In genomic region chr2:32436150-32436549, GRCh38 we compare ENCODE assay signal across 28 cellular contexts.
DNase-seq lines count a peak whose midpoint lies in the region; ATAC-seq and TF ChIP-seq lines count a peak whose summit lies in the region.
"Had no signal": no experiment of that assay in that cellular context is flagged by ENCODE, and none has a peak within 500 bp of the region (broad histone marks: within the 10 kb centered on the region; RNA-seq: fewer than 3 reads in every experiment).

No MANE protein-coding gene starts in this region.

- 75 to 93% methylated on average over 5 to 6 of the region's 6 CpGs for WGBS in gastroesophageal sphincter (ENCODE audit: low coverage in 1 of 2), 2 donors

- H3K4me3 ChIP-seq in CD4-positive, CD25-positive, alpha-beta regulatory T cell (ENCODE audit: low read depth, low read length): no peak overlapping the region
- H3K4me3 ChIP-seq in HEK293 (ENCODE audit: low read depth, low read length) (no peak overlapping the region), astrocyte of the spinal cord (ENCODE audit: low read depth, low read length) (no peak overlapping the region), foreskin fibroblast (ENCODE audit: low read depth in 1 of 2, low read length in 2 of 2) (no peak overlapping the region), gastroesophageal sphincter (no peak overlapping the region)
- H3K4me3 ChIP-seq: breast epithelium, colonic mucosa, neural progenitor cell had no signal

- no peak overlapping the region for H3K4me3 Mint-ChIP-seq in CD4-positive, CD25-positive, alpha-beta regulatory T cell
- H3K4me3 Mint-ChIP-seq: activated T-helper 17 cell treated with anti-CD3 and anti-CD28 coated beads, Interleukin-2, amount 50 U/mL, for 72 hours; effector memory CD8-positive, alpha-beta T cell; immature natural killer cell; neural progenitor cell had no signal

- H3K9me3 Mint-ChIP-seq in CD4-positive, CD25-positive, alpha-beta regulatory T cell: peaks cover 0 to 1% (median 0%) of the 10 kb centered on the region in 7 donors
- H3K9me3 Mint-ChIP-seq: activated T-helper 17 cell treated with anti-CD3 and anti-CD28 coated beads, Interleukin-2, amount 50 U/mL, for 72 hours; effector memory CD8-positive, alpha-beta T cell; immature natural killer cell; neural progenitor cell had no signal

- H3K36me3 ChIP-seq in CD4-positive, CD25-positive, alpha-beta regulatory T cell (ENCODE audit: control insufficient read depth, insufficient read depth, low read length): peaks cover 73% of the 10 kb centered on the region
- H3K36me3 ChIP-seq in HEK293 (ENCODE audit: control insufficient read depth in 2 of 2, insufficient read depth in 1 of 2, low read length in 2 of 2) (peaks cover 20 to 50% of the 10 kb centered on the region in 2 experiments), gastroesophageal sphincter (peaks cover 0 to 81% of the 10 kb centered on the region in 2 donors)
- H3K36me3 ChIP-seq: breast epithelium had no signal

- H3K27ac Mint-ChIP-seq in CD4-positive, CD25-positive, alpha-beta regulatory T cell: no peak overlapping the region
- H3K27ac Mint-ChIP-seq: activated T-helper 17 cell treated with anti-CD3 and anti-CD28 coated beads, Interleukin-2, amount 50 U/mL, for 72 hours; effector memory CD8-positive, alpha-beta T cell; immature natural killer cell; neural progenitor cell had no signal

- H3K36me3 Mint-ChIP-seq in CD4-positive, CD25-positive, alpha-beta regulatory T cell: peaks cover 47% of the 10 kb centered on the region

- no peak for ATAC-seq in CD4-positive, CD25-positive, alpha-beta regulatory T cell (ENCODE audit: low read depth in 2 of 2)
- ATAC-seq in gastroesophageal sphincter (no peak), HG03159 (IDR thresholded peaks at IDR 0.05; ENCODE audit: unreplicated experiment) (no peak), GM21619 (IDR thresholded peaks at IDR 0.05; ENCODE audit: unreplicated experiment) (no peak)
- ATAC-seq: activated T-helper 17 cell treated with anti-CD3 and anti-CD28 coated beads, Interleukin-2, amount 50 U/mL, for 72 hours; effector memory CD8-positive, alpha-beta T cell; left lobe of liver; sciatic nerve had no signal

- in situ Hi-C loops in astrocyte of the spinal cord (cut with HindIII; ENCODE audit: low sequenced_read_pairs): no loop called here

- TF ChIP-seq CTCF in HEK293 (tag by site-specific recombination; IDR thresholded peaks at IDR 0.05) (no peak), astrocyte of the spinal cord (IDR thresholded peaks at IDR 0.05; ENCODE audit: low read depth, low read length) (no peak), foreskin fibroblast (IDR thresholded peaks at IDR 0.05; ENCODE audit: low read depth, low read length) (no peak), gastroesophageal sphincter (IDR thresholded peaks at IDR 0.05) (no peak)

- DNase-seq in CD4-positive, CD25-positive, alpha-beta regulatory T cell: no peak
- DNase-seq in astrocyte of the spinal cord (ENCODE audit: low read depth, low spot score): peak; percentile 47
- peak; percentile 17 to 27 for DNase-seq in foreskin fibroblast
- no peak for DNase-seq in NCI-H1092 treated with DMSO at 0.1 percent for 48 hours (lab: John Stamatoyannopoulos, UW)
- DNase-seq: activated CD4-positive, alpha-beta T cell treated with anti-CD3 and anti-CD28 coated beads, Interleukin-2, amount 50 U/mL, for 1 hour; activated CD8-positive, alpha-beta memory T cell treated with anti-CD3 and anti-CD28 coated beads, Interleukin-2, amount 50 U/mL, for 4 hours; activated naive CD4-positive, alpha-beta T cell treated with anti-CD3 and anti-CD28 coated beads, Interleukin-2, amount 50 U/mL, for 16 hours; amniotic stem cell; C1 segment of cervical spinal cord; colonic mucosa; DND-41; effector memory CD8-positive, alpha-beta T cell; hypothalamus; immature natural killer cell; mesendoderm; NCI-H1436 treated with DMSO at 0.1 percent for 48 hours; NCI-H2107; stimulated activated CD4-positive, alpha-beta T cell treated with anti-CD3 and anti-CD28 coated beads, Interleukin-15, amount 100 ng/mL, for 24 hours; stimulated activated naive CD4-positive, alpha-beta T cell had no signal

- TF ChIP-seq EP300 in gastroesophageal sphincter (IDR thresholded peaks at IDR 0.05): no peak

- peaks cover 10 to 24% (median 17%) of the 10 kb centered on the region in 4 donors for H3K4me1 Mint-ChIP-seq in CD4-positive, CD25-positive, alpha-beta regulatory T cell
- H3K4me1 Mint-ChIP-seq: neural progenitor cell had no signal

- CTCF ChIA-PET in HEK293 (lab: Yijun Ruan, JAX): interaction anchor here (0.6 kb wide), 2 partner anchors 116 to 913 kb away, joined by 3 to 4 read pairs; no protein-coding TSS in a partner anchor

- POLR2A ChIA-PET in HEK293 (lab: Yijun Ruan, JAX): no interaction called here

- no peaks in the 10 kb centered on the region for H3K4me1 ChIP-seq in CD4-positive, CD25-positive, alpha-beta regulatory T cell (ENCODE audit: control insufficient read depth, insufficient read depth, low read length, poor library complexity, severe bottlenecking)
- H3K4me1 ChIP-seq in HEK293 (ENCODE audit: control insufficient read depth, insufficient read depth, low read length) (peaks cover 2% of the 10 kb centered on the region; the same call in 1 of the 2 replicates), gastroesophageal sphincter (no peaks in the 10 kb centered on the region)
- H3K4me1 ChIP-seq: breast epithelium, colonic mucosa, neural progenitor cell had no signal

- peak overlapping the region; percentile 14 for H3K27ac ChIP-seq in CD4-positive, CD25-positive, alpha-beta regulatory T cell (ENCODE audit: insufficient read depth, low read length, poor library complexity, severe bottlenecking)
- H3K27ac ChIP-seq in HEK293 (ENCODE audit: extremely low read depth, low read depth, low read length) (no peak overlapping the region), gastroesophageal sphincter (no peak overlapping the region)
- H3K27ac ChIP-seq: breast epithelium, colonic mucosa, neural progenitor cell had no signal

- H3K9me3 ChIP-seq in CD4-positive, CD25-positive, alpha-beta regulatory T cell (ENCODE audit: control insufficient read depth in 2 of 2, low read length in 2 of 2): no peaks in the 10 kb centered on the region
- H3K9me3 ChIP-seq in HEK293 (ENCODE audit: control insufficient read depth, insufficient read depth, low read depth, low read length) (no peaks in the 10 kb centered on the region), gastroesophageal sphincter (no peaks in the 10 kb centered on the region)
- H3K9me3 ChIP-seq: breast epithelium, colonic mucosa had no signal

- no peaks in the 10 kb centered on the region for H3K27me3 Mint-ChIP-seq in CD4-positive, CD25-positive, alpha-beta regulatory T cell
- H3K27me3 Mint-ChIP-seq: activated T-helper 17 cell treated with anti-CD3 and anti-CD28 coated beads, Interleukin-2, amount 50 U/mL, for 72 hours; effector memory CD8-positive, alpha-beta T cell had no signal

- no peak for TF ChIP-seq POLR2A in gastroesophageal sphincter (IDR thresholded peaks at IDR 0.05)

- no peaks in the 10 kb centered on the region for H3K27me3 ChIP-seq in CD4-positive, CD25-positive, alpha-beta regulatory T cell (ENCODE audit: control insufficient read depth, insufficient read depth, low read length)
- H3K27me3 ChIP-seq in gastroesophageal sphincter: no peaks in the 10 kb centered on the region
- H3K27me3 ChIP-seq: breast epithelium, colonic mucosa, neural progenitor cell had no signal

TF ChIP-seq in HEK293, 187 proteins besides CTCF, POLR2A, EP300 and RAD21 (continues in another document):
- no peak for TF ChIP-seq FEZF1 (tag by site-specific recombination; IDR thresholded peaks at IDR 0.05)
- TF ChIP-seq, protein P1, sequence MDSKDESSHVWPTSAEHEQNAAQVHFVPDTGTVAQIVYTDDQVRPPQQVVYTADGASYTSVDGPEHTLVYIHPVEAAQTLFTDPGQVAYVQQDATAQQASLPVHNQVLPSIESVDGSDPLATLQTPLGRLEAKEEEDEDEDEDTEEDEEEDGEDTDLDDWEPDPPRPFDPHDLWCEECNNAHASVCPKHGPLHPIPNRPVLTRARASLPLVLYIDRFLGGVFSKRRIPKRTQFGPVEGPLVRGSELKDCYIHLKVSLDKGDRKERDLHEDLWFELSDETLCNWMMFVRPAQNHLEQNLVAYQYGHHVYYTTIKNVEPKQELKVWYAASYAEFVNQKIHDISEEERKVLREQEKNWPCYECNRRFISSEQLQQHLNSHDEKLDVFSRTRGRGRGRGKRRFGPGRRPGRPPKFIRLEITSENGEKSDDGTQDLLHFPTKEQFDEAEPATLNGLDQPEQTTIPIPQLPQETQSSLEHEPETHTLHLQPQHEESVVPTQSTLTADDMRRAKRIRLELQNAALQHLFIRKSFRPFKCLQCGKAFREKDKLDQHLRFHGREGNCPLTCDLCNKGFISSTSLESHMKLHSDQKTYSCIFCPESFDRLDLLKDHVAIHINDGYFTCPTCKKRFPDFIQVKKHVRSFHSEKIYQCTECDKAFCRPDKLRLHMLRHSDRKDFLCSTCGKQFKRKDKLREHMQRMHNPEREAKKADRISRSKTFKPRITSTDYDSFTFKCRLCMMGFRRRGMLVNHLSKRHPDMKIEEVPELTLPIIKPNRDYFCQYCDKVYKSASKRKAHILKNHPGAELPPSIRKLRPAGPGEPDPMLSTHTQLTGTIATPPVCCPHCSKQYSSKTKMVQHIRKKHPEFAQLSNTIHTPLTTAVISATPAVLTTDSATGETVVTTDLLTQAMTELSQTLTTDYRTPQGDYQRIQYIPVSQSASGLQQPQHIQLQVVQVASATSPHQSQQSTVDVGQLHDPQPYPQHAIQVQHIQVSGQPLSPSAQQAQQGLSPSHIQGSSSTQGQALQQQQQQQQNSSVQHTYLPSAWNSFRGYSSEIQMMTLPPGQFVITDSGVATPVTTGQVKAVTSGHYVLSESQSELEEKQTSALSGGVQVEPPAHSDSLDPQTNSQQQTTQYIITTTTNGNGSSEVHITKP (tag by site-specific recombination; IDR thresholded peaks at IDR 0.05): no peak
- TF ChIP-seq GLI2 (tag by site-specific recombination; IDR thresholded peaks at IDR 0.05; ENCODE audit: borderline replicate concordance, low read depth): no peak
- no peak for TF ChIP-seq ZNF510 (tag by site-specific recombination; IDR thresholded peaks at IDR 0.05; ENCODE audit: insufficient replicate concordance)

Comparison
In these comparisons a context has a peak if more than half of its experiments do, and no peak if none do; other contexts are left out.
1. DNase-seq: peak in astrocyte of the spinal cord (single experiment) and foreskin fibroblast (2 of 2); none in CD4-positive, CD25-positive, alpha-beta regulatory T cell (0 of 3) and NCI-H1092 treated with DMSO at 0.1 percent for 48 hours (single experiment).